ENCODE assay signal across 29 cellular contexts in the genomic region with DNA sequence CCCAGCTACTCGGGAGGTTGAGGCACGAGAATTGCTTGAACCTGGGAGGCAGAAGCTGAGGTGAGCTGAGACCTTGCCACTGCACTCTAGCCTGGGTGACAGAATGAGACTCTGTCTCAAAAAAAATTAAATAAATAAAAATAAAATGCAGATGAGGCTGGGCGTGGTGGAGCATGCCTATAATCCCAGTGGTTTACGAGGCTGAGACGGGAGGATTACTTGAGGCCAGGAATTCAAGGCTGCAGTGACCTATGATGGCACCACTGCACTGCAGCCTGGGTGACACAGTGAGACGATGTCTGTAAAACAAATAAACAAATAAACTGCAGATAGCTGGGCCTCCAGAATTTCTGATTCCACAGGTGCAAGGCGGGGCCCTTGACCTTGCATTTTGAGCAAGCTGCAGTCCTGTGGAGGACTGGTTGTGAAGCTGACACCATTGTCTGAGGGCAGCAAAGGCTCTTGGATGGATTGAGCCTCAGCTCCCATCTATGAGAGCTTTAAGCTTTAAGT. TPM values are rescaled to one million over a fixed set of nuclear protein-coding genes. Genes with fewer than 3 reads are reported as not detected.
"Had no signal": no experiment of that assay in that cellular context is flagged by ENCODE, and none has a peak within 500 bp of the region (broad histone marks: within the 10 kb centered on the region; RNA-seq: fewer than 3 reads in every experiment).

No MANE protein-coding gene starts in this region.

- ATAC-seq: activated CD4-positive, alpha-beta T cell treated with anti-CD3 and anti-CD28 coated beads for 36 hours; activated CD8-positive, alpha-beta memory T cell treated with anti-CD3 and anti-CD28 coated beads, Interleukin-2, amount 10 ng/mL, durations not matched to agents 7 days and 5 days; activated CD8-positive, alpha-beta T cell treated with anti-CD3 and anti-CD28 coated beads, Interleukin-2, amount 10 ng/mL, durations not matched to agents 7 days and 5 days; activated naive CD8-positive, alpha-beta T cell treated with anti-CD3 and anti-CD28 coated beads, Interleukin-2, amount 50 U/mL, for 24 hours had no signal

- DNase-seq: activated B cell treated with CpG ODN at 0.5 μM for 24 hours; activated CD4-positive, alpha-beta memory T cell treated with anti-CD3 and anti-CD28 coated beads, Interleukin-2, amount 10 ng/mL, durations not matched to agents 7 days and 5 days; activated CD4-positive, alpha-beta T cell treated with anti-CD3 and anti-CD28 coated beads for 36 hours; activated CD4-positive, alpha-beta T cell treated with anti-CD3 and anti-CD28 coated beads for 48 hours; activated CD4-positive, alpha-beta T cell treated with anti-CD3 and anti-CD28 coated beads, Interleukin-2, amount 10 ng/mL, durations not matched to agents 7 days and 5 days; activated CD4-positive, alpha-beta T cell treated with anti-CD3 and anti-CD28 coated beads, Interleukin-2, amount 50 U/mL, for 48 hours; activated CD4-positive, CD25-positive, alpha-beta regulatory T cell treated with anti-CD3 and anti-CD28 coated beads, Interleukin-2, amount 50 U/mL, for 72 hours; activated CD8-positive, alpha-beta memory T cell treated with anti-CD3 and anti-CD28 coated beads for 24 hours; activated CD8-positive, alpha-beta memory T cell treated with anti-CD3 and anti-CD28 coated beads, Interleukin-2, amount 10 ng/mL, durations not matched to agents 7 days and 5 days; activated CD8-positive, alpha-beta memory T cell treated with anti-CD3 and anti-CD28 coated beads, Interleukin-2, amount 50 U/mL, for 48 hours; activated CD8-positive, alpha-beta T cell treated with anti-CD3 and anti-CD28 coated beads, Interleukin-2, amount 10 ng/mL, durations not matched to agents 7 days and 5 days; activated effector memory CD4-positive, alpha-beta T cell treated with Interleukin-2 at 50 U/mL for 16 hours; activated gamma-delta T cell; activated naive CD4-positive, alpha-beta T cell treated with anti-CD3 and anti-CD28 coated beads, Interleukin-2, amount 10 ng/mL, durations not matched to agents 7 days and 5 days; activated naive CD4-positive, alpha-beta T cell treated with Interleukin-2 at 50 U/mL for 16 hours; activated naive CD8-positive, alpha-beta T cell treated with anti-CD3 and anti-CD28 coated beads, Interleukin-2, amount 10 ng/mL, durations not matched to agents 7 days and 5 days; activated naive CD8-positive, alpha-beta T cell treated with anti-CD3 and anti-CD28 coated beads, Interleukin-2, amount 50 U/mL, for 24 hours; activated T-cell treated with anti-CD3 and anti-CD28 coated beads, Interleukin-2, amount 50 U/mL, for 24 hours; activated T-cell treated with anti-CD3 and anti-CD28 coated beads, Interleukin-2, amount 50 U/mL, for 48 hours; amygdala; anterior cingulate cortex; central memory CD4-positive, alpha-beta T cell; T-helper 2 cell; T-helper 9 cell had no signal

- H3K27ac ChIP-seq: ascending aorta, cardiac muscle cell, VCaP had no signal

- H3K4me3 ChIP-seq: ascending aorta, cardiac muscle cell had no signal

- H3K9me3 ChIP-seq: ascending aorta had no signal

- H3K4me1 ChIP-seq: ascending aorta had no signal

- H3K27me3 ChIP-seq: ascending aorta, cardiac muscle cell had no signal

- H3K36me3 ChIP-seq: ascending aorta, cardiac muscle cell had no signal

RNA-seq across cellular contexts. Expression of a gene that starts 3.1 kb away (rescaled TPM):
- total RNA-seq: activated CD4-positive, alpha-beta memory T cell treated with anti-CD3 and anti-CD28 coated beads, Interleukin-2, amount 10 ng/mL, durations not matched to agents 7 days and 5 days; activated CD4-positive, alpha-beta T cell treated with anti-CD3 and anti-CD28 coated beads, Interleukin-2, amount 10 ng/mL, durations not matched to agents 7 days and 5 days; ascending aorta; bronchial epithelial cell had no signal

RNA-seq across cellular contexts. Expression of a gene that starts 6.6 kb away (rescaled TPM):
- total RNA-seq: ascending aorta, bronchial epithelial cell, cerebellum had no signal

RNA-seq across cellular contexts. Expression of a gene that starts 40.1 kb away (rescaled TPM):
- total RNA-seq: cerebellum had no signal
